2 cellular contexts compared by ENCODE assay signal in the genomic region with DNA sequence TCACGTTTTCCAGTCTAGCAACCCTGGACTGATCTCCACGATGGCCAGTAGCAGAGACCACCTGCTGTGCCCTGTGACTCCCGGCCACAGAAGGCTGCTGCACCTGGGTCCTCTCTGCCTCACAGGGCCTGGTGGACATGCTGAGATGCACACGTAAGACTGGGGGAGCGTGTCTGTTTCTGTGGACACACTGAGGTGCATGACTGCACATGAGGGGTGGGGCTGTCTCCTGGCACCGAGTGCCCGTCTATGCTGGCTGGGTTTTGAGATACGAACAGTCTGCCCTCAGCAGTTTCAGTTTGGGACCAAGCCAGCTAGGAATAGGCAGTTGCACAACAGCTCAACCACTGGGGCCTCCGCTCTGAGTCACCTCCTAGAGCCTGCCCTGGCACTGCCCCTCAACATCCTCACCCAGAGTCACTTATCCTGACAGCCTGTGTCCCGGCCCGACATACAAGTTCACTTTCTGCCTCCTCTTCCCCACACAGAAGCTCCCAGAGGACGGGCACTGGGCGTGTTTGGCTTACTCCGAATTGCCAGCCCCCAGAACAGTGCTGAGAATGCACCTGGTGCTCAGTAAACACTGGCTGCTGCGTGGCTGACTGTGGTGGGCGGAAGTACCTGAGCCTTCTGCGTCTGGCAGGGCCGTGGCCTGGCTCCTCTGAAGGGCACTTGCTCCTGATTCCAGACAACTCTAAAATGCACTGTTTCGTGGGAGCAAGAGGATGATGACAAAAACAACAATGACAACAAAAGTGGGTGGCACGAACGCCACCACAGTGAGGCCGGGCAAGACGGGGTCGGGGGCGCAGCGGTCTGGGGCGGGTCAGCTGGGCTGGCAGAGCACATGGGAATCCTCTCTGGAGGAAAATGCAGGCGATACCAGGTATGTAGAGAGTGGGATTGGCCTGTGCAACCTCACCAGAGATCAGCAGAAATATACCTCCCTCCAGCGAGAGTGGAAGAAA.
TF ChIP-seq lines count a peak whose summit lies in the region.

No MANE protein-coding gene starts in this region.

TF ChIP-seq in A549, 52 proteins besides CTCF, POLR2A, EP300 and RAD21 (continued from another document):
- TF ChIP-seq POLR2AphosphoS2 (conservative IDR thresholded peaks at IDR 0.05; ENCODE audit: low read length) (no peak), TFCP2L1 (CRISPR knock-in tag; IDR thresholded peaks at IDR 0.05) (no peak), CHD2 (IDR thresholded peaks at IDR 0.05; ENCODE audit: low read length, partially characterized antibody) (no peak), MYC (IDR thresholded peaks at IDR 0.05; ENCODE audit: borderline replicate concordance, low read length) (no peak), FOSL2 (IDR thresholded peaks at IDR 0.05) (peak; percentile 30; the same call in 1 of the 2 replicates), FOSL2 (CRISPR knock-in tag; IDR thresholded peaks at IDR 0.05) (peak; percentile 72), CEBPB (IDR thresholded peaks at IDR 0.05) (peak; percentile 83 to 95), FOSB (CRISPR knock-in tag; IDR thresholded peaks at IDR 0.05) (no peak), MAX (IDR thresholded peaks at IDR 0.05) (no peak; the same call in 1 of the 2 replicates), RNF2 (IDR thresholded peaks at IDR 0.05; ENCODE audit: borderline replicate concordance, low read depth) (no peak), EHF (CRISPR knock-in tag; IDR thresholded peaks at IDR 0.05) (no peak), FOXS1 (CRISPR knock-in tag; IDR thresholded peaks at IDR 0.05) (no peak), HDAC2 (IDR thresholded peaks at IDR 0.05) (no peak), NFE2L2 (conservative IDR thresholded peaks at IDR 0.05; ENCODE audit: low read length) (no peak), CBX2 (IDR thresholded peaks at IDR 0.05; ENCODE audit: borderline replicate concordance, low read depth) (no peak), SREBF2 (IDR thresholded peaks at IDR 0.05) (no peak), ESRRA (IDR thresholded peaks at IDR 0.05; ENCODE audit: borderline replicate concordance, low read length) (no peak), ELK1 (IDR thresholded peaks at IDR 0.05; ENCODE audit: low read depth, low read length) (no peak), HES2 (IDR thresholded peaks at IDR 0.05) (0 out of 2 replicates have a peak, but pooled peaks have one; percentile 17), MAFK (IDR thresholded peaks at IDR 0.05; ENCODE audit: partially characterized antibody) (peak; percentile 60), KDM1A (IDR thresholded peaks at IDR 0.05; ENCODE audit: low read depth) (no peak)
- TF ChIP-seq, protein P1, sequence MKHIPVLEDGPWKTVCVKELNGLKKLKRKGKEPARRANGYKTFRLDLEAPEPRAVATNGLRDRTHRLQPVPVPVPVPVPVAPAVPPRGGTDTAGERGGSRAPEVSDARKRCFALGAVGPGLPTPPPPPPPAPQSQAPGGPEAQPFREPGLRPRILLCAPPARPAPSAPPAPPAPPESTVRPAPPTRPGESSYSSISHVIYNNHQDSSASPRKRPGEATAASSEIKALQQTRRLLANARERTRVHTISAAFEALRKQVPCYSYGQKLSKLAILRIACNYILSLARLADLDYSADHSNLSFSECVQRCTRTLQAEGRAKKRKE (CRISPR knock-in tag; IDR thresholded peaks at IDR 0.05; ENCODE audit: low read depth), result no peak
- TF ChIP-seq, protein P2, sequence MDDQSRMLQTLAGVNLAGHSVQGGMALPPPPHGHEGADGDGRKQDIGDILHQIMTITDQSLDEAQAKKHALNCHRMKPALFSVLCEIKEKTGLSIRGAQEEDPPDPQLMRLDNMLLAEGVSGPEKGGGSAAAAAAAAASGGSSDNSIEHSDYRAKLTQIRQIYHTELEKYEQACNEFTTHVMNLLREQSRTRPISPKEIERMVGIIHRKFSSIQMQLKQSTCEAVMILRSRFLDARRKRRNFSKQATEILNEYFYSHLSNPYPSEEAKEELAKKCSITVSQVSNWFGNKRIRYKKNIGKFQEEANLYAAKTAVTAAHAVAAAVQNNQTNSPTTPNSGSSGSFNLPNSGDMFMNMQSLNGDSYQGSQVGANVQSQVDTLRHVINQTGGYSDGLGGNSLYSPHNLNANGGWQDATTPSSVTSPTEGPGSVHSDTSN (IDR thresholded peaks at IDR 0.05), result no peak

TF ChIP-seq in Ishikawa, 13 proteins besides CTCF, POLR2A, EP300 and RAD21 (continued from another document):
- TF ChIP-seq, protein P3, sequence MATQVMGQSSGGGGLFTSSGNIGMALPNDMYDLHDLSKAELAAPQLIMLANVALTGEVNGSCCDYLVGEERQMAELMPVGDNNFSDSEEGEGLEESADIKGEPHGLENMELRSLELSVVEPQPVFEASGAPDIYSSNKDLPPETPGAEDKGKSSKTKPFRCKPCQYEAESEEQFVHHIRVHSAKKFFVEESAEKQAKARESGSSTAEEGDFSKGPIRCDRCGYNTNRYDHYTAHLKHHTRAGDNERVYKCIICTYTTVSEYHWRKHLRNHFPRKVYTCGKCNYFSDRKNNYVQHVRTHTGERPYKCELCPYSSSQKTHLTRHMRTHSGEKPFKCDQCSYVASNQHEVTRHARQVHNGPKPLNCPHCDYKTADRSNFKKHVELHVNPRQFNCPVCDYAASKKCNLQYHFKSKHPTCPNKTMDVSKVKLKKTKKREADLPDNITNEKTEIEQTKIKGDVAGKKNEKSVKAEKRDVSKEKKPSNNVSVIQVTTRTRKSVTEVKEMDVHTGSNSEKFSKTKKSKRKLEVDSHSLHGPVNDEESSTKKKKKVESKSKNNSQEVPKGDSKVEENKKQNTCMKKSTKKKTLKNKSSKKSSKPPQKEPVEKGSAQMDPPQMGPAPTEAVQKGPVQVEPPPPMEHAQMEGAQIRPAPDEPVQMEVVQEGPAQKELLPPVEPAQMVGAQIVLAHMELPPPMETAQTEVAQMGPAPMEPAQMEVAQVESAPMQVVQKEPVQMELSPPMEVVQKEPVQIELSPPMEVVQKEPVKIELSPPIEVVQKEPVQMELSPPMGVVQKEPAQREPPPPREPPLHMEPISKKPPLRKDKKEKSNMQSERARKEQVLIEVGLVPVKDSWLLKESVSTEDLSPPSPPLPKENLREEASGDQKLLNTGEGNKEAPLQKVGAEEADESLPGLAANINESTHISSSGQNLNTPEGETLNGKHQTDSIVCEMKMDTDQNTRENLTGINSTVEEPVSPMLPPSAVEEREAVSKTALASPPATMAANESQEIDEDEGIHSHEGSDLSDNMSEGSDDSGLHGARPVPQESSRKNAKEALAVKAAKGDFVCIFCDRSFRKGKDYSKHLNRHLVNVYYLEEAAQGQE (IDR thresholded peaks at IDR 0.05; ENCODE audit: low read depth), result no peak
- TF ChIP-seq, protein P4, sequence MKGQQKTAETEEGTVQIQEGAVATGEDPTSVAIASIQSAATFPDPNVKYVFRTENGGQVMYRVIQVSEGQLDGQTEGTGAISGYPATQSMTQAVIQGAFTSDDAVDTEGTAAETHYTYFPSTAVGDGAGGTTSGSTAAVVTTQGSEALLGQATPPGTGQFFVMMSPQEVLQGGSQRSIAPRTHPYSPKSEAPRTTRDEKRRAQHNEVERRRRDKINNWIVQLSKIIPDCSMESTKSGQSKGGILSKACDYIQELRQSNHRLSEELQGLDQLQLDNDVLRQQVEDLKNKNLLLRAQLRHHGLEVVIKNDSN (IDR thresholded peaks at IDR 0.05), result peak; percentile 39; the same call in 1 of the 2 replicates
- peak; percentile 70 for TF ChIP-seq TEAD4 (IDR thresholded peaks at IDR 0.05)
- TF ChIP-seq ZBTB7A (IDR thresholded peaks at IDR 0.05; ENCODE audit: low read depth), result peak; percentile 52; the same call in 1 of the 2 replicates
- TF ChIP-seq TAF1 (IDR thresholded peaks at IDR 0.05; ENCODE audit: low read depth), result no peak
- TF ChIP-seq YY1 (IDR thresholded peaks at IDR 0.05; ENCODE audit: low read depth), result 0 out of 2 replicates have a peak, but pooled peaks have one; percentile 27
- TF ChIP-seq MAX (IDR thresholded peaks at IDR 0.05), result peak; percentile 64
- TF ChIP-seq CREB1 (IDR thresholded peaks at IDR 0.05; ENCODE audit: low read depth), result no peak
- no peak; the same call in 1 of the 2 replicates for TF ChIP-seq EGR1 (IDR thresholded peaks at IDR 0.05)
- TF ChIP-seq FOXM1 (IDR thresholded peaks at IDR 0.05; ENCODE audit: borderline replicate concordance, low read depth), result peak; percentile 63; the same call in 1 of the 2 replicates
- TF ChIP-seq TCF12 (IDR thresholded peaks at IDR 0.05; ENCODE audit: low read depth), result peak; percentile 97
- TF ChIP-seq NFIC (IDR thresholded peaks at IDR 0.05), result peak; percentile 95
